21 cellular contexts compared by ENCODE assay signal in genomic region chr10:2929457-2929856, GRCh38.
"Had no signal": no experiment of that assay in that cellular context is flagged by ENCODE, and none has a peak within 500 bp of the region (broad histone marks: within the 10 kb centered on the region; RNA-seq: fewer than 3 reads in every experiment).

No MANE protein-coding gene starts in this region.

- H3K9me3 Mint-ChIP-seq: activated B cell treated with CpG ODN at 0.5 μM for 24 hours; activated CD4-positive, alpha-beta memory T cell treated with anti-CD3 and anti-CD28 coated beads, Interleukin-2, amount 10 ng/mL, durations not matched to agents 7 days and 5 days; neural crest cell; stimulated activated naive CD8-positive, alpha-beta T cell treated with anti-CD3 and anti-CD28 coated beads, Interleukin-15, Interleukin-2, amounts not matched to agents 100 ng/mL and 50 ng/mL, for 24 hours; T-helper 2 cell treated with Interferon-gamma antibody and Interleukin-4, amounts not matched to agents 5 μg/mL and 100 μg/mL, for 36 hours had no signal

- H3K36me3 ChIP-seq: esophagus squamous epithelium, left lung, prostate gland, right lobe of liver, tibial nerve, uterus had no signal

- H3K9me3 ChIP-seq: esophagus squamous epithelium, left lung, prostate gland, right lobe of liver, tibial nerve, uterus had no signal

- DNase-seq: activated B cell treated with CpG ODN at 0.5 μM for 24 hours; activated CD4-positive, alpha-beta memory T cell treated with anti-CD3 and anti-CD28 coated beads, Interleukin-2, amount 10 ng/mL, durations not matched to agents 7 days and 5 days; activated CD4-positive, alpha-beta T cell treated with anti-CD3 and anti-CD28 coated beads for 4 hours; activated CD8-positive, alpha-beta memory T cell treated with anti-CD3 and anti-CD28 coated beads, Interleukin-2, amount 10 ng/mL, durations not matched to agents 7 days and 5 days; cerebellar nuclear complex; cortex of kidney; effector memory CD4-positive, alpha-beta T cell; esophagus squamous epithelium; kidney; left lung; right lobe of liver; small intestine; stimulated activated CD4-positive, alpha-beta T cell treated with anti-CD3 and anti-CD28 coated beads, Interleukin-15, amount 100 ng/mL, for 24 hours; stimulated activated CD4-positive, alpha-beta T cell treated with anti-CD3 and anti-CD28 coated beads, Interleukin-2, amount 100 ng/mL, for 48 hours; uterus had no signal

- H3K4me3 ChIP-seq: esophagus squamous epithelium, left lung, prostate gland, right lobe of liver, tibial nerve, uterus had no signal

- H3K36me3 Mint-ChIP-seq: activated CD8-positive, alpha-beta memory T cell treated with anti-CD3 and anti-CD28 coated beads, Interleukin-2, amount 10 ng/mL, durations not matched to agents 7 days and 5 days; activated naive CD8-positive, alpha-beta T cell had no signal

- H3K4me1 ChIP-seq: prostate gland, right lobe of liver, uterus had no signal

- H3K27ac ChIP-seq: esophagus squamous epithelium, left lung, prostate gland, right lobe of liver, tibial nerve, uterus had no signal

- H3K4me3 Mint-ChIP-seq: activated B cell treated with CpG ODN at 0.5 μM for 24 hours; activated CD4-positive, alpha-beta memory T cell treated with anti-CD3 and anti-CD28 coated beads, Interleukin-2, amount 10 ng/mL, durations not matched to agents 7 days and 5 days; activated CD8-positive, alpha-beta memory T cell treated with anti-CD3 and anti-CD28 coated beads, Interleukin-2, amount 10 ng/mL, durations not matched to agents 7 days and 5 days; activated naive CD8-positive, alpha-beta T cell; neural crest cell; stimulated activated naive CD8-positive, alpha-beta T cell treated with anti-CD3 and anti-CD28 coated beads, Interleukin-15, Interleukin-2, amounts not matched to agents 100 ng/mL and 50 ng/mL, for 24 hours; T-helper 2 cell treated with Interferon-gamma antibody and Interleukin-4, amounts not matched to agents 5 μg/mL and 100 μg/mL, for 36 hours had no signal

- H3K27ac Mint-ChIP-seq: activated B cell treated with CpG ODN at 0.5 μM for 24 hours; activated CD4-positive, alpha-beta memory T cell treated with anti-CD3 and anti-CD28 coated beads, Interleukin-2, amount 10 ng/mL, durations not matched to agents 7 days and 5 days; activated CD8-positive, alpha-beta memory T cell treated with anti-CD3 and anti-CD28 coated beads, Interleukin-2, amount 10 ng/mL, durations not matched to agents 7 days and 5 days; activated naive CD8-positive, alpha-beta T cell; stimulated activated naive CD8-positive, alpha-beta T cell treated with anti-CD3 and anti-CD28 coated beads, Interleukin-15, Interleukin-2, amounts not matched to agents 100 ng/mL and 50 ng/mL, for 24 hours; T-helper 2 cell treated with Interferon-gamma antibody and Interleukin-4, amounts not matched to agents 5 μg/mL and 100 μg/mL, for 36 hours had no signal

- H3K27me3 ChIP-seq: right lobe of liver, tibial nerve, uterus had no signal
